Comparison of ENCODE assay signal across 1 cellular context in genomic region chrX:10165580-10166247, GRCh38.
A peak's percentile ranks its signal among the peaks of the same experiment; 100 is the strongest.
TF ChIP-seq lines count a peak whose summit lies in the region.

No MANE protein-coding gene starts in this region.

TF ChIP-seq in K562, 482 proteins besides CTCF, POLR2A, EP300 and RAD21 (continues in another document):
- TF ChIP-seq ZNF778 (CRISPR knock-in tag; IDR thresholded peaks at IDR 0.05), result no peak
- no peak for TF ChIP-seq ATF1 (CRISPR knock-in tag; IDR thresholded peaks at IDR 0.05)
- TF ChIP-seq ATF1 (tag; IDR thresholded peaks at IDR 0.05), result no peak
- TF ChIP-seq THAP12 (CRISPR knock-in tag; IDR thresholded peaks at IDR 0.05), result no peak
- TF ChIP-seq HNRNPUL1 (IDR thresholded peaks at IDR 0.05; ENCODE audit: low read length), result no peak
- no peak for TF ChIP-seq ZNF507 (tag; conservative IDR thresholded peaks at IDR 0.05)
- TF ChIP-seq DACH1 (IDR thresholded peaks at IDR 0.05; ENCODE audit: partially characterized antibody), result no peak
- no peak for TF ChIP-seq THRA (IDR thresholded peaks at IDR 0.05)
- TF ChIP-seq GATA2 (CRISPR knock-in tag; IDR thresholded peaks at IDR 0.05), result peak; percentile 57
- peak; percentile 48 for TF ChIP-seq ARID1B (IDR thresholded peaks at IDR 0.05)
- TF ChIP-seq NKRF (IDR thresholded peaks at IDR 0.05; ENCODE audit: borderline replicate concordance), result no peak
- no peak for TF ChIP-seq ZNF263 (CRISPR knock-in tag; IDR thresholded peaks at IDR 0.05; ENCODE audit: borderline replicate concordance)
- TF ChIP-seq ZNF518B (CRISPR knock-in tag; IDR thresholded peaks at IDR 0.05), result no peak
- peak in 1 of 2 experiments; percentile 77; a peak in 2 of 4 replicates for TF ChIP-seq RCOR1 (IDR thresholded peaks at IDR 0.05; ENCODE audit: borderline replicate concordance in 1 of 2, low read depth in 2 of 2, low read length in 2 of 2)
- TF ChIP-seq SPI1 (IDR thresholded peaks at IDR 0.05; ENCODE audit: borderline replicate concordance, low read depth, low read length), result peak; percentile 72
- peak; percentile 28; the same call in 1 of the 2 replicates for TF ChIP-seq ZNF592 (IDR thresholded peaks at IDR 0.05)
- TF ChIP-seq ZNF780A (CRISPR knock-in tag; IDR thresholded peaks at IDR 0.05), result no peak
- TF ChIP-seq IRF9 (tag; IDR thresholded peaks at IDR 0.05), result no peak
- peak; percentile 49 for TF ChIP-seq RBFOX2 (IDR thresholded peaks at IDR 0.05; ENCODE audit: low read depth, low read length)
- no peak for TF ChIP-seq EWSR1 (IDR thresholded peaks at IDR 0.05; ENCODE audit: borderline replicate concordance, low read depth, partially characterized antibody)
- TF ChIP-seq HMBOX1 (IDR thresholded peaks at IDR 0.05), result peak; percentile 33; the same call in 1 of the 2 replicates
- no peak for TF ChIP-seq MTA1 (IDR thresholded peaks at IDR 0.05; ENCODE audit: borderline replicate concordance)
- TF ChIP-seq ZNF444 (CRISPR knock-in tag; IDR thresholded peaks at IDR 0.05), result no peak
- TF ChIP-seq CCAR2 (IDR thresholded peaks at IDR 0.05; ENCODE audit: low read depth, low read length), result no peak
- TF ChIP-seq ESRRA (IDR thresholded peaks at IDR 0.05; ENCODE audit: borderline replicate concordance, low read depth), result peak; percentile 84
- peak in 1 of 2 experiments; percentile 93; a peak in 2 of 4 replicates for TF ChIP-seq SRF (CRISPR knock-in tag; IDR thresholded peaks at IDR 0.05)
- no peak for TF ChIP-seq CUX1 (CRISPR knock-in tag; IDR thresholded peaks at IDR 0.05)
- TF ChIP-seq TFAP4 (CRISPR knock-in tag; IDR thresholded peaks at IDR 0.05; ENCODE audit: borderline replicate concordance), result no peak
- TF ChIP-seq ARID2 (IDR thresholded peaks at IDR 0.05), result no peak
- TF ChIP-seq PCBP1 (IDR thresholded peaks at IDR 0.05; ENCODE audit: low read depth, low read length, poor library complexity, severe bottlenecking), result no peak
- TF ChIP-seq TAF7 (tag; IDR thresholded peaks at IDR 0.05), result no peak
- TF ChIP-seq CBFB (CRISPR knock-in tag; IDR thresholded peaks at IDR 0.05), result 0 out of 2 replicates have a peak, but pooled peaks have one; percentile 43
- no peak for TF ChIP-seq NR0B1 (IDR thresholded peaks at IDR 0.05; ENCODE audit: partially characterized antibody)
